Comparison of ENCODE assay signal across 2 cellular contexts in the genomic region with DNA sequence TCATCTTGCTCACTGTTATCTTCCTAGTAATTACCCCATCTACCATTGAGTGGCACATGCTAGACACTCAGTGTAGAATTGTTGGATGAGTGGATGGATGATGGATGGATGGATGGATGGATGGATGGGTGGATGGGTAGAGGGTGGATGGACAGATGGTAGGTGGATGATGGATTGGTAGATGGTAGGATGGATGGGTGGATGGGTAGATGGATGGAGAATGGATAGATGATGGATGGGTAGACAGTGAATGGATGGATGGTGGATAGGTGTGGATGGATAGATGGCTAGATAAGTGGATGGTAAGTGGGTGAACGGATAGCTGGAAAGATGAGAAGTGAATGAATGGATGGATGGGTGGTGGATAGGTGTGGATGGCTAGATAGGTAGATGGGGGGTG.
TF ChIP-seq lines count a peak whose summit lies in the region.

No MANE protein-coding gene starts in this region.

TF ChIP-seq in HepG2, 621 proteins besides CTCF, POLR2A, EP300 and RAD21:
- TF ChIP-seq SP140L (CRISPR knock-in tag; IDR thresholded peaks at IDR 0.05; ENCODE audit: borderline replicate concordance): no peak
- TF ChIP-seq FOXA1 (IDR thresholded peaks at IDR 0.05): 0 out of 2 replicates have a peak, but pooled peaks have one; percentile 34
- TF ChIP-seq FOXA1 (CRISPR knock-in tag; IDR thresholded peaks at IDR 0.05): no peak

TF ChIP-seq in H1, 55 proteins besides CTCF, POLR2A, EP300 and RAD21:
- TF ChIP-seq BCL11A (IDR thresholded peaks at IDR 0.05; ENCODE audit: low read depth in 2 of 2, low read length in 2 of 2) (no peak), MAFK (IDR thresholded peaks at IDR 0.05; ENCODE audit: low read depth, low read length) (no peak), RXRA (IDR thresholded peaks at IDR 0.05; ENCODE audit: insufficient read depth, low read depth, low read length) (no peak), NANOG (IDR thresholded peaks at IDR 0.05; ENCODE audit: insufficient read depth, low read depth, low read length, poor library complexity, severe bottlenecking) (no peak), JUND (IDR thresholded peaks at IDR 0.05; ENCODE audit: low read length) (no peak), NRF1 (IDR thresholded peaks at IDR 0.05; ENCODE audit: low read depth, low read length) (no peak), GTF2F1 (IDR thresholded peaks at IDR 0.05; ENCODE audit: borderline replicate concordance, low read depth, low read length) (no peak), CHD2 (IDR thresholded peaks at IDR 0.05; ENCODE audit: low read length) (no peak), EZH2 (IDR thresholded peaks at IDR 0.05; ENCODE audit: low read depth, low read length, severe bottlenecking) (no peak), HDAC6 (IDR thresholded peaks at IDR 0.05; ENCODE audit: low read depth, low read length) (no peak), CREB1 (IDR thresholded peaks at IDR 0.05) (no peak), TCF12 (IDR thresholded peaks at IDR 0.05; ENCODE audit: low read depth, low read length) (no peak), KDM4A (IDR thresholded peaks at IDR 0.05; ENCODE audit: low read depth, low read length, severe bottlenecking) (no peak)
- TF ChIP-seq, protein P1, sequence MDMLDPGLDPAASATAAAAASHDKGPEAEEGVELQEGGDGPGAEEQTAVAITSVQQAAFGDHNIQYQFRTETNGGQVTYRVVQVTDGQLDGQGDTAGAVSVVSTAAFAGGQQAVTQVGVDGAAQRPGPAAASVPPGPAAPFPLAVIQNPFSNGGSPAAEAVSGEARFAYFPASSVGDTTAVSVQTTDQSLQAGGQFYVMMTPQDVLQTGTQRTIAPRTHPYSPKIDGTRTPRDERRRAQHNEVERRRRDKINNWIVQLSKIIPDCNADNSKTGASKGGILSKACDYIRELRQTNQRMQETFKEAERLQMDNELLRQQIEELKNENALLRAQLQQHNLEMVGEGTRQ (IDR thresholded peaks at IDR 0.05; ENCODE audit: low read length): no peak
